1 cellular context compared by ENCODE assay signal in the genomic region with DNA sequence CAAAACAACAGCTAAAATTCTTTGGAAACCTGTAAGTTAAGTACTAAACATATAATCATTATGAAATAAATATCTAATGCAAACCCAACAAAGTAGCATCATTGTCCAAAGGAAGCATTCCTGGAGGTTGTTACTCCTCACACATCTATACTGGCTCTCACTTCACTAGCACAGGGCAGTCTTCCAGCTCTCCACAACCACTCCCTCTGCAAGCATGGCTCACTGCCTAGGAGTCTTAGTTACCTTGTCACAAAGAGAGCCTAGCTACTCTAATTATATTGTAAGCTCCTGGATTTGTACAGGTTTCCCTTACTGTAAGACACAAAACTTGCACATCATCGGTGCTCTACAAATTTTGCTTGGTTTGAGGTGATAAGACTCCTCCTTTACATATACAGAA.
TF ChIP-seq lines count a peak whose summit lies in the region.

No MANE protein-coding gene starts in this region.

TF ChIP-seq in HepG2, 621 proteins besides CTCF, POLR2A, EP300 and RAD21 (continued from another document):
- TF ChIP-seq ZFP90 (CRISPR knock-in tag; IDR thresholded peaks at IDR 0.05; ENCODE audit: borderline replicate concordance), result no peak
- TF ChIP-seq CBFB (CRISPR knock-in tag; IDR thresholded peaks at IDR 0.05), result no peak
- TF ChIP-seq NCOR1 (IDR thresholded peaks at IDR 0.05; ENCODE audit: borderline replicate concordance, low read length), result no peak
- no peak for TF ChIP-seq RFX5 (IDR thresholded peaks at IDR 0.05; ENCODE audit: low read depth, low read length)
- no peak for TF ChIP-seq SRY (CRISPR knock-in tag; IDR thresholded peaks at IDR 0.05)
- no peak for TF ChIP-seq ZBTB3 (CRISPR knock-in tag; IDR thresholded peaks at IDR 0.05; ENCODE audit: borderline replicate concordance, low read depth)
- TF ChIP-seq HDAC2 (CRISPR knock-in tag; IDR thresholded peaks at IDR 0.05), result no peak
